Comparison of ENCODE assay signal across 28 cellular contexts in the genomic region with DNA sequence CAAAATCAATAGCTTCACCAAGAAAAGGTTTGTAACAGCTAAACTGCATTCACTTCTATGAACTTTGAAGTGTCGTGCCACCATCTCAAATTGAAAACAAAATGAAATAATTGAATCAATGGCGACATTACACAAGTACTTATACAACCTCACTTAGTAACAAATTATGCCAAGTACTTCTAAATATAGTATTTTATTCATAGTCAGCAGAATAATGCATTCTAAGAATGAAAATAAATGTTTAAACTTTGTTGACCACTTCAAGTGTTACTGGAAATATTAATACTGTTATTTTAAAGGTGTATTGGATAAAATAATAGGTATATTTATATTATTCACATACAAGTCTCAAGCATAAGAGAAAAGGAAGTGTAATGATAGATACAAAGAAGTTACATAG.
"Had no signal": no experiment of that assay in that cellular context is flagged by ENCODE, and none has a peak within 500 bp of the region (broad histone marks: within the 10 kb centered on the region; RNA-seq: fewer than 3 reads in every experiment).

No MANE protein-coding gene starts in this region.

- H3K36me3 ChIP-seq: neural progenitor cell, ovary, spleen, suprapubic skin, tibial artery, transverse colon, upper lobe of right lung, uterus had no signal

- H3K27me3 ChIP-seq: neural progenitor cell, ovary, spleen, suprapubic skin, testis, tibial artery, transverse colon, upper lobe of right lung, uterus had no signal

- DNase-seq: natural killer cell; occipital lobe; ovary; posterior cingulate gyrus; psoas muscle; right cardiac atrium; spleen; stimulated activated CD4-positive, alpha-beta T cell treated with anti-CD3 and anti-CD28 coated beads, Interleukin-12 subunit alpha, Interleukin-12 subunit beta, amount 100 ng/mL, for 4 hours; stimulated activated CD4-positive, alpha-beta T cell treated with anti-CD3 and anti-CD28 coated beads, Interleukin-1b, Interleukin-23, amount 100 ng/mL, for 48 hours; stimulated activated CD4-positive, alpha-beta T cell treated with anti-CD3 and anti-CD28 coated beads, Interleukin-4, amount 100 ng/mL, for 1 hour; stimulated activated CD4-positive, alpha-beta T cell treated with anti-CD3 and anti-CD28 coated beads, Interleukin-4, amount 100 ng/mL, for 4 hours; stimulated activated CD8-positive, alpha-beta memory T cell treated with anti-CD3 and anti-CD28 coated beads, Interleukin-4, amount 100 ng/mL, for 48 hours; stimulated activated naive CD4-positive, alpha-beta T cell; stimulated activated naive CD8-positive, alpha-beta T cell treated with anti-CD3 and anti-CD28 coated beads, Interleukin-15, amount 100 ng/mL, for 72 hours; stimulated activated naive CD8-positive, alpha-beta T cell treated with anti-CD3 and anti-CD28 coated beads, Interleukin-15, Interleukin-2, amounts not matched to agents 100 U/mL and 50 U/mL, for 24 hours; substantia nigra; testis; tibial artery; transverse colon; upper lobe of right lung; uterus had no signal

- H3K9ac ChIP-seq: neural progenitor cell, parathyroid adenoma had no signal

- H3K4me3 ChIP-seq: neural progenitor cell, ovary, psoas muscle, skin epidermis, smooth muscle cell, spleen, suprapubic skin, testis, tibial artery, transverse colon, upper lobe of right lung, uterus had no signal

- H3K9me3 ChIP-seq: ovary, psoas muscle, testis, tibial artery, upper lobe of right lung, uterus had no signal

- ATAC-seq: natural killer cell; psoas muscle; right cardiac atrium; sciatic nerve; stimulated activated memory B cell treated with anti-CD40 and anti-IgM and Interleukin-4, amounts not matched to agents 10 μg/mL and 1 μg/mL and 100 μg/mL, for 72 hours; stimulated activated naive CD8-positive, alpha-beta T cell treated with anti-CD3 and anti-CD28 coated beads, Interleukin-15, amount 100 ng/mL, for 72 hours; stimulated activated naive CD8-positive, alpha-beta T cell treated with anti-CD3 and anti-CD28 coated beads, Interleukin-15, Interleukin-2, amounts not matched to agents 100 U/mL and 50 U/mL, for 24 hours; upper lobe of right lung had no signal

- H3K4me2 ChIP-seq: neural progenitor cell, smooth muscle cell had no signal

- H3K4me1 ChIP-seq: neural progenitor cell, parathyroid adenoma, psoas muscle, spleen, suprapubic skin, testis, tibial artery, transverse colon, upper lobe of right lung, uterus had no signal

- H2AFZ ChIP-seq: neural progenitor cell, parathyroid adenoma had no signal

- H3K27ac ChIP-seq: neural progenitor cell, ovary, parathyroid adenoma, psoas muscle, skin epidermis, spleen, suprapubic skin, testis, tibial artery, transverse colon, upper lobe of right lung, uterus had no signal
